ENCODE assay signal across 18 cellular contexts in genomic region chr5:124634228-124634819, GRCh38.
DNase-seq lines count a peak whose midpoint lies in the region; ATAC-seq, FAIRE-seq and TF ChIP-seq lines count a peak whose summit lies in the region.
"Had no signal": no experiment of that assay in that cellular context is flagged by ENCODE, and none has a peak within 500 bp of the region (broad histone marks: within the 10 kb centered on the region; RNA-seq: fewer than 3 reads in every experiment).

No MANE protein-coding gene starts in this region.

- peak overlapping the region; percentile 50 for H3K4me2 ChIP-seq in A549

- POLR2A ChIA-PET in A549 (lab: Yijun Ruan, JAX) = no interaction called here
- POLR2A ChIA-PET in WTC11 (lab: Charles Lee) = no interaction called here

- DNase-seq in A549 (ENCODE audit: low read depth in 1 of 2, low spot score in 1 of 2) (no peak), WTC11 (ENCODE audit: low spot score) (no peak), NCI-H524 treated with DMSO at 0.1 percent for 48 hours (lab: John Stamatoyannopoulos, UW) (no peak), cerebellar cortex (ENCODE audit: low spot score) (no peak)
- DNase-seq in effector memory CD4-positive, alpha-beta T cell = no peak
- DNase-seq: activated CD8-positive, alpha-beta memory T cell treated with anti-CD3 and anti-CD28 coated beads, Interleukin-2, amount 50 U/mL, for 4 hours; adrenal gland; left cardiac atrium; NCI-H1436; stimulated activated CD4-positive, alpha-beta T cell treated with anti-CD3 and anti-CD28 coated beads, Interleukin-4, amount 100 ng/mL, for 1 hour; stimulated activated naive CD8-positive, alpha-beta T cell treated with anti-CD3 and anti-CD28 coated beads, Interleukin-15, amount 100 ng/mL, for 72 hours had no signal

- no peak for TF ChIP-seq RAD21 in A549 (conservative IDR thresholded peaks at IDR 0.05 in 1 of 2, IDR thresholded peaks at IDR 0.05 in 1 of 2)

- ATAC-seq in A549 = no peak
- ATAC-seq in HG02870 (IDR thresholded peaks at IDR 0.05; ENCODE audit: unreplicated experiment) = peak; percentile 30
- ATAC-seq in WTC11 = no peak
- ATAC-seq in GM19351 (IDR thresholded peaks at IDR 0.05; ENCODE audit: unreplicated experiment) = no peak
- ATAC-seq: left cardiac atrium; stimulated activated naive CD8-positive, alpha-beta T cell treated with anti-CD3 and anti-CD28 coated beads, Interleukin-15, amount 100 ng/mL, for 72 hours had no signal

- 0 out of 2 replicates have a peak overlapping the region, but pooled peaks have one; percentile 76 for H3K27ac Mint-ChIP-seq in WTC11
- H3K27ac Mint-ChIP-seq: stimulated activated naive CD8-positive, alpha-beta T cell treated with anti-CD3 and anti-CD28 coated beads, Interleukin-15, amount 100 ng/mL, for 72 hours had no signal

- peaks cover 6% of the 10 kb centered on the region; the same call in 1 of the 2 replicates for H3K9me3 Mint-ChIP-seq in WTC11
- H3K9me3 Mint-ChIP-seq: stimulated activated naive CD8-positive, alpha-beta T cell treated with anti-CD3 and anti-CD28 coated beads, Interleukin-15, amount 100 ng/mL, for 72 hours had no signal

- WGBS in A549 (ENCODE audit: missing lambda C conversion rate) = 20% methylated on average over 1 of the region's 1 CpG

- no peak overlapping the region for H3K4me3 Mint-ChIP-seq in WTC11
- H3K4me3 Mint-ChIP-seq: stimulated activated naive CD8-positive, alpha-beta T cell treated with anti-CD3 and anti-CD28 coated beads, Interleukin-15, amount 100 ng/mL, for 72 hours had no signal

- TF ChIP-seq EP300 in A549 (IDR thresholded peaks at IDR 0.05) = no peak

- H3K4me1 ChIP-seq in A549 = peaks cover 31% of the 10 kb centered on the region
- no peaks in the 10 kb centered on the region for H3K4me1 ChIP-seq in effector memory CD4-positive, alpha-beta T cell (ENCODE audit: control insufficient read depth, insufficient read depth, low read length, poor library complexity, severe bottlenecking)
- H3K4me1 ChIP-seq: parathyroid adenoma had no signal

- H3K27me3 Mint-ChIP-seq in WTC11 (ENCODE audit: low read depth) = no peaks in the 10 kb centered on the region

- no peak overlapping the region for H3K4me3 ChIP-seq in A549
- no peak overlapping the region for H3K4me3 ChIP-seq in effector memory CD4-positive, alpha-beta T cell (ENCODE audit: insufficient read depth, low read depth, low read length, poor library complexity, severe bottlenecking)
- H3K4me3 ChIP-seq: adrenal gland, esophagus muscularis mucosa had no signal

- peaks cover 33% of the 10 kb centered on the region for H3K4me1 Mint-ChIP-seq in WTC11
- H3K4me1 Mint-ChIP-seq: stimulated activated naive CD8-positive, alpha-beta T cell treated with anti-CD3 and anti-CD28 coated beads, Interleukin-15, amount 100 ng/mL, for 72 hours had no signal

- TF ChIP-seq POLR2A in A549 (IDR thresholded peaks at IDR 0.05; ENCODE audit: low read length) = no peak

- no peaks in the 10 kb centered on the region for H3K27me3 ChIP-seq in effector memory CD4-positive, alpha-beta T cell (replicated peaks; ENCODE audit: control insufficient read depth, insufficient read depth, low read length, poor library complexity, severe bottlenecking)
- H3K27me3 ChIP-seq: adrenal gland, esophagus muscularis mucosa had no signal

- no peaks in the 10 kb centered on the region for H3K36me3 ChIP-seq in effector memory CD4-positive, alpha-beta T cell (ENCODE audit: control insufficient read depth, insufficient read depth, low read length)
- H3K36me3 ChIP-seq: adrenal gland had no signal

- CTCF ChIA-PET in A549 (lab: Yijun Ruan, JAX) (no interaction called here), WTC11 (lab: Charles Lee) (no interaction called here)

- peaks cover 26% of the 10 kb centered on the region for H3K36me3 Mint-ChIP-seq in WTC11

- FAIRE-seq in A549 (lab: Jason Lieb, UNC) (no peak), islet of Langerhans (lab: Jason Lieb, UNC) (peak; percentile 27)
- FAIRE-seq: TTC549 had no signal

- 0 out of 6 replicates have a peak overlapping the region, but pooled peaks of 1 of the 2 experiments have one; percentile 11 for H3K27ac ChIP-seq in A549
- H3K27ac ChIP-seq in effector memory CD4-positive, alpha-beta T cell (ENCODE audit: insufficient read depth, low read length, poor library complexity, severe bottlenecking) = no peak overlapping the region
- H3K27ac ChIP-seq: esophagus muscularis mucosa, HL-60, parathyroid adenoma had no signal

- TF ChIP-seq CTCF in A549 (IDR thresholded peaks at IDR 0.05) = no peak
- no peak for TF ChIP-seq CTCF in WTC11 (IDR thresholded peaks at IDR 0.05)

- no peaks in the 10 kb centered on the region for H3K9me3 ChIP-seq in A549
- H3K9me3 ChIP-seq in effector memory CD4-positive, alpha-beta T cell (ENCODE audit: control insufficient read depth, low read length) = no peaks in the 10 kb centered on the region
- H3K9me3 ChIP-seq: adrenal gland, esophagus muscularis mucosa had no signal

TF ChIP-seq in A549, 52 proteins besides CTCF, POLR2A, EP300 and RAD21:
- TF ChIP-seq ZFP36 (IDR thresholded peaks at IDR 0.05; ENCODE audit: borderline replicate concordance, partially characterized antibody) (no peak), FOSL2 (IDR thresholded peaks at IDR 0.05) (no peak), FOSL2 (CRISPR knock-in tag; IDR thresholded peaks at IDR 0.05) (peak; percentile 49; the same call in 1 of the 2 replicates)

TF ChIP-seq in WTC11, 78 proteins besides CTCF, POLR2A, EP300 and RAD21:
- no peak for TF ChIP-seq ELF4 (CRISPR knock-in tag; IDR thresholded peaks at IDR 0.05; ENCODE audit: low read depth)
- TF ChIP-seq ZNF425 (CRISPR knock-in tag; conservative IDR thresholded peaks at IDR 0.05) = no peak
- no peak for TF ChIP-seq NR1H2 (CRISPR knock-in tag; IDR thresholded peaks at IDR 0.05)
- TF ChIP-seq CREB1 (CRISPR knock-in tag; IDR thresholded peaks at IDR 0.05) = no peak
- no peak for TF ChIP-seq ZNF423 (CRISPR knock-in tag; IDR thresholded peaks at IDR 0.05)
- TF ChIP-seq CBFB (CRISPR knock-in tag; IDR thresholded peaks at IDR 0.05; ENCODE audit: low read depth) = no peak
- TF ChIP-seq ZNF138 (CRISPR knock-in tag; conservative IDR thresholded peaks at IDR 0.05) = no peak
- TF ChIP-seq SOX15 (CRISPR knock-in tag; IDR thresholded peaks at IDR 0.05) = no peak
- TF ChIP-seq RORB (CRISPR knock-in tag; IDR thresholded peaks at IDR 0.05) = no peak
- TF ChIP-seq ZNF532 (CRISPR knock-in tag; IDR thresholded peaks at IDR 0.05; ENCODE audit: borderline replicate concordance) = no peak
- TF ChIP-seq ZNF317 (CRISPR knock-in tag; IDR thresholded peaks at IDR 0.05; ENCODE audit: borderline replicate concordance, low read depth) = no peak
TF ChIP-seq in WTC11: peak in this region for 0.
